ENCODE assay signal across 23 cellular contexts in genomic region chr2:9793156-9793917, GRCh38. TPM values are rescaled to one million over a fixed set of nuclear protein-coding genes. Genes with fewer than 3 reads are reported as not detected.
DNase-seq lines count a peak whose midpoint lies in the region; ATAC-seq, FAIRE-seq and TF ChIP-seq lines count a peak whose summit lies in the region.
"Had no signal": no experiment of that assay in that cellular context is flagged by ENCODE, and none has a peak within 500 bp of the region (broad histone marks: within the 10 kb centered on the region; RNA-seq: fewer than 3 reads in every experiment).

No MANE protein-coding gene starts in this region.

- H3K4me3 Mint-ChIP-seq in activated CD8-positive, alpha-beta T cell treated with anti-CD3 and anti-CD28 coated beads, Interleukin-2, amount 10 ng/mL, durations not matched to agents 7 days and 5 days: no peak overlapping the region
- H3K4me3 Mint-ChIP-seq in activated CD8-positive, alpha-beta T cell treated with anti-CD3 and anti-CD28 coated beads for 36 hours: no peak overlapping the region
- H3K4me3 Mint-ChIP-seq: CD4-positive, CD25-positive, alpha-beta regulatory T cell had no signal

- peak overlapping the region; percentile 9 for H3K27ac Mint-ChIP-seq in activated CD8-positive, alpha-beta T cell treated with anti-CD3 and anti-CD28 coated beads, Interleukin-2, amount 10 ng/mL, durations not matched to agents 7 days and 5 days
- H3K27ac Mint-ChIP-seq in activated CD8-positive, alpha-beta T cell treated with anti-CD3 and anti-CD28 coated beads for 36 hours: no peak overlapping the region

- no peak for TF ChIP-seq CTCF in activated CD8-positive, alpha-beta T cell treated with anti-CD3 and anti-CD28 coated beads for 36 hours (IDR thresholded peaks at IDR 0.05)
- TF ChIP-seq CTCF in OCI-LY7 (conservative IDR thresholded peaks at IDR 0.05; ENCODE audit: low read length) (no peak), kidney (IDR thresholded peaks at IDR 0.05; ENCODE audit: borderline replicate concordance, extremely low read depth, insufficient read depth) (no peak)

- H3K4me3 ChIP-seq in OCI-LY7 (ENCODE audit: low read depth, low read length, poor library complexity, severe bottlenecking): no peak overlapping the region
- H3K4me3 ChIP-seq in kidney (ENCODE audit: low read length in 2 of 2): no peak overlapping the region
- H3K4me3 ChIP-seq: GM23248 had no signal

- H3K36me3 ChIP-seq in OCI-LY7 (ENCODE audit: insufficient read depth, low read length) (no peaks in the 10 kb centered on the region), kidney (ENCODE audit: control insufficient read depth in 1 of 2, insufficient read depth in 2 of 2, low read length in 2 of 2) (no peaks in the 10 kb centered on the region)

- H3K4me2 ChIP-seq in OCI-LY7 (ENCODE audit: low read length): no peak overlapping the region

- FAIRE-seq in kidney (lab: Jason Lieb, UNC): no peak
- FAIRE-seq: A204.1, HTR-8/SVneo had no signal

- H3K4me1 Mint-ChIP-seq in activated CD8-positive, alpha-beta T cell treated with anti-CD3 and anti-CD28 coated beads, Interleukin-2, amount 10 ng/mL, durations not matched to agents 7 days and 5 days (ENCODE audit: low read depth): peaks cover 22% of the 10 kb centered on the region
- no peaks in the 10 kb centered on the region for H3K4me1 Mint-ChIP-seq in activated CD8-positive, alpha-beta T cell treated with anti-CD3 and anti-CD28 coated beads for 36 hours (ENCODE audit: low read depth)

- peaks cover 2% of the 10 kb centered on the region for H3K36me3 Mint-ChIP-seq in activated CD8-positive, alpha-beta T cell treated with anti-CD3 and anti-CD28 coated beads, Interleukin-2, amount 10 ng/mL, durations not matched to agents 7 days and 5 days (ENCODE audit: low read depth)
- no peaks in the 10 kb centered on the region for H3K36me3 Mint-ChIP-seq in activated CD8-positive, alpha-beta T cell treated with anti-CD3 and anti-CD28 coated beads for 36 hours (ENCODE audit: low read depth)
- H3K36me3 Mint-ChIP-seq: CD4-positive, CD25-positive, alpha-beta regulatory T cell had no signal

- DNase-seq in activated CD8-positive, alpha-beta T cell treated with anti-CD3 and anti-CD28 coated beads, Interleukin-2, amount 10 ng/mL, durations not matched to agents 7 days and 5 days: no peak
- DNase-seq in activated CD8-positive, alpha-beta T cell treated with anti-CD3 and anti-CD28 coated beads for 36 hours: no peak
- DNase-seq in OCI-LY7 (ENCODE audit: low spot score) (peak; percentile 28), kidney (peak; percentile 48), kidney tubule cell (ENCODE audit: low spot score) (no peak), DMS79 treated with DMSO at 0.1 percent for 48 hours (lab: John Stamatoyannopoulos, UW) (no peak)
- no peak for DNase-seq in stimulated activated naive CD8-positive, alpha-beta T cell treated with anti-CD3 and anti-CD28 coated beads, Interleukin-15, Interleukin-2, amounts not matched to agents 100 U/mL and 50 U/mL, for 24 hours
- DNase-seq: Caco-2, DMS53, GM23248, NCI-H1105, NCI-H1694, NCI-H2107, NCI-H2227 treated with DMSO at 0.1 percent for 48 hours, NCI-H524 treated with DMSO at 0.1 percent for 48 hours, OCI-M1, SIG-M5 had no signal

- no peaks in the 10 kb centered on the region for H3K9me2 ChIP-seq in OCI-LY7 (ENCODE audit: insufficient read depth, low read length)

- no peak for ATAC-seq in activated CD8-positive, alpha-beta T cell treated with anti-CD3 and anti-CD28 coated beads, Interleukin-2, amount 10 ng/mL, durations not matched to agents 7 days and 5 days
- ATAC-seq in activated CD8-positive, alpha-beta T cell treated with anti-CD3 and anti-CD28 coated beads for 36 hours: no peak
- ATAC-seq in stimulated activated naive CD8-positive, alpha-beta T cell treated with anti-CD3 and anti-CD28 coated beads, Interleukin-15, Interleukin-2, amounts not matched to agents 100 U/mL and 50 U/mL, for 24 hours: peak; percentile 25
- no peak for ATAC-seq in GM19035 (IDR thresholded peaks at IDR 0.05; ENCODE audit: unreplicated experiment)

- H3K27ac ChIP-seq in OCI-LY7 (ENCODE audit: low read depth, low read length, poor library complexity, severe bottlenecking) (no peak overlapping the region), kidney (ENCODE audit: low read depth in 2 of 2, low read length in 2 of 2) (no peak overlapping the region)
- H3K27ac ChIP-seq: GM23248, HL-60 had no signal

- BruUV-seq in OCI-LY7 (replicated peaks; lab: Mats Ljungman, UMichigan): no TSS peak

- peaks cover 5% of the 10 kb centered on the region for H3K9me3 Mint-ChIP-seq in activated CD8-positive, alpha-beta T cell treated with anti-CD3 and anti-CD28 coated beads, Interleukin-2, amount 10 ng/mL, durations not matched to agents 7 days and 5 days (ENCODE audit: insufficient read depth)
- H3K9me3 Mint-ChIP-seq in activated CD8-positive, alpha-beta T cell treated with anti-CD3 and anti-CD28 coated beads for 36 hours: peaks cover 3% of the 10 kb centered on the region

- H3K9ac ChIP-seq in kidney (ENCODE audit: low read length in 2 of 2): no peak overlapping the region
- H3K9ac ChIP-seq: GM23248 had no signal

- H4K20me1 ChIP-seq in OCI-LY7 (ENCODE audit: insufficient read depth, low read length): no peaks in the 10 kb centered on the region

- no peaks in the 10 kb centered on the region for H3K27me3 Mint-ChIP-seq in activated CD8-positive, alpha-beta T cell treated with anti-CD3 and anti-CD28 coated beads, Interleukin-2, amount 10 ng/mL, durations not matched to agents 7 days and 5 days (ENCODE audit: low read depth)
- no peaks in the 10 kb centered on the region for H3K27me3 Mint-ChIP-seq in activated CD8-positive, alpha-beta T cell treated with anti-CD3 and anti-CD28 coated beads for 36 hours
- H3K27me3 Mint-ChIP-seq: CD4-positive, CD25-positive, alpha-beta regulatory T cell; IgD-negative memory B cell had no signal

- intact Hi-C loops in activated CD8-positive, alpha-beta T cell treated with anti-CD3 and anti-CD28 coated beads for 36 hours (cut with micrococcal nuclease): no loop called here
- intact Hi-C loops in OCI-LY7 (cut with micrococcal nuclease; ENCODE audit: unreplicated experiment): no loop called here
- intact Hi-C loops in kidney (cut with DNase I): no loop called here

- POLR2A ChIA-PET in activated CD8-positive, alpha-beta T cell treated with anti-CD3 and anti-CD28 coated beads, Interleukin-2, amount 10 ng/mL, durations not matched to agents 7 days and 5 days (lab: Charles Lee): no interaction called here
- POLR2A ChIA-PET in activated CD8-positive, alpha-beta T cell treated with anti-CD3 and anti-CD28 coated beads for 36 hours (lab: Charles Lee): no interaction called here
- POLR2A ChIA-PET in OCI-LY7 (lab: Charles Lee): interaction anchor here (0.6 kb wide), 1 partner anchor 250 kb away, joined by 3 read pairs; no protein-coding TSS in a partner anchor

- H3K4me1 ChIP-seq in OCI-LY7 (ENCODE audit: insufficient read depth, low read length, poor library complexity, severe bottlenecking) (peaks cover 9% of the 10 kb centered on the region), kidney (ENCODE audit: control insufficient read depth in 1 of 2, insufficient read depth in 1 of 2, low read depth in 1 of 2, low read length in 2 of 2) (peaks cover 5 to 6% of the 10 kb centered on the region in 2 donors)

- H3K79me2 ChIP-seq in OCI-LY7 (ENCODE audit: insufficient read depth, low read depth, low read length): no peaks in the 10 kb centered on the region

- H2AFZ ChIP-seq in OCI-LY7 (ENCODE audit: low read length): no peak overlapping the region
- H2AFZ ChIP-seq: GM23248 had no signal

- H3K9me3 ChIP-seq in OCI-LY7 (ENCODE audit: low read length): no peaks in the 10 kb centered on the region
- H3K9me3 ChIP-seq in kidney (ENCODE audit: control insufficient read depth in 1 of 2, low read length in 2 of 2): no peaks in the 10 kb centered on the region

- CTCF ChIA-PET in activated CD8-positive, alpha-beta T cell treated with anti-CD3 and anti-CD28 coated beads, Interleukin-2, amount 10 ng/mL, durations not matched to agents 7 days and 5 days (lab: Charles Lee): interaction anchor here (0.9 to 1.2 kb wide), 3 partner anchors 10 to 24 kb away, joined by 3 read pairs; no protein-coding TSS in a partner anchor
- CTCF ChIA-PET in activated CD8-positive, alpha-beta T cell treated with anti-CD3 and anti-CD28 coated beads for 36 hours (lab: Charles Lee): interaction anchor here (1.2 kb wide), 2 partner anchors 21 to 23 kb away, joined by 3 to 5 read pairs; no protein-coding TSS in a partner anchor
- CTCF ChIA-PET in OCI-LY7 (lab: Charles Lee; ENCODE audit: unreplicated experiment): no interaction called here

RNA-seq across cellular contexts. Expression of gene TAF1B, which starts 49.9 kb away (rescaled TPM):
- total RNA-seq in activated CD8-positive, alpha-beta T cell treated with anti-CD3 and anti-CD28 coated beads, Interleukin-2, amount 10 ng/mL, durations not matched to agents 7 days and 5 days: 10 to 100 TPM; 33.0 to 35.6 TPM
- 10 to 100 TPM; 22.3 to 22.4 TPM for total RNA-seq in activated CD8-positive, alpha-beta T cell treated with anti-CD3 and anti-CD28 coated beads for 36 hours
- 25.1 and 31.1 TPM in 2 replicates for total RNA-seq in OCI-LY7 (2014; rRNA removed; shearing (Covaris generic))
- 35.3 and 39.6 TPM in 2 replicates for total RNA-seq in OCI-LY7 (2022)
- 27.7 TPM for total RNA-seq in kidney
- polyA plus RNA-seq in kidney (ENCODE audit: insufficient read depth, low read depth, low replicate concordance): 8.8 TPM

Comparison
In these comparisons a context has a peak if more than half of its experiments do, and no peak if none do; other contexts are left out.
1. DNase-seq: peak in OCI-LY7 (single experiment) and kidney (single experiment); none in activated CD8-positive, alpha-beta T cell treated with anti-CD3 and anti-CD28 coated beads, Interleukin-2, amount 10 ng/mL, durations not matched to agents 7 days and 5 days (single experiment), activated CD8-positive, alpha-beta T cell treated with anti-CD3 and anti-CD28 coated beads for 36 hours (single experiment), stimulated activated naive CD8-positive, alpha-beta T cell treated with anti-CD3 and anti-CD28 coated beads, Interleukin-15, Interleukin-2, amounts not matched to agents 100 U/mL and 50 U/mL, for 24 hours (single experiment), kidney tubule cell (single experiment) and DMS79 treated with DMSO at 0.1 percent for 48 hours (single experiment).